ENCODE assay signal across 19 cellular contexts in genomic region chr2:240590681-240591111, GRCh38. TPM values are rescaled to one million over a fixed set of nuclear protein-coding genes. Genes with fewer than 3 reads are reported as not detected.
DNase-seq lines count a peak whose midpoint lies in the region; ATAC-seq, FAIRE-seq and TF ChIP-seq lines count a peak whose summit lies in the region.
"Had no signal": no experiment of that assay in that cellular context is flagged by ENCODE, and none has a peak within 500 bp of the region (broad histone marks: within the 10 kb centered on the region; RNA-seq: fewer than 3 reads in every experiment).

No MANE protein-coding gene starts in this region.

- no peaks in the 10 kb centered on the region for H3K9me2 ChIP-seq in GM23338 (ENCODE audit: insufficient read depth)

- H3K27ac ChIP-seq in kidney (ENCODE audit: low read depth in 2 of 2, low read length in 2 of 2) (no peak overlapping the region), thyroid gland (no peak overlapping the region), GM23338 (ENCODE audit: low read depth) (no peak overlapping the region)
- H3K27ac ChIP-seq: 22Rv1, BLaER1 had no signal

- H3K27me3 ChIP-seq in thyroid gland = no peaks in the 10 kb centered on the region
- H3K27me3 ChIP-seq in GM23338 (ENCODE audit: insufficient read depth) = no peaks in the 10 kb centered on the region
- H3K27me3 ChIP-seq: BLaER1, MG63 had no signal

- H3K36me3 ChIP-seq in kidney (ENCODE audit: control insufficient read depth in 1 of 2, insufficient read depth in 2 of 2, low read length in 2 of 2) (peaks cover 8 to 14% of the 10 kb centered on the region in 2 donors), thyroid gland (peaks cover 3 to 13% of the 10 kb centered on the region in 2 donors), GM23338 (ENCODE audit: insufficient read depth) (no peaks in the 10 kb centered on the region)

- no peak overlapping the region for H3K4me3 ChIP-seq in kidney (ENCODE audit: low read length in 2 of 2)
- no peak overlapping the region for H3K4me3 ChIP-seq in thyroid gland (replicated peaks in 1 of 3)
- no peak overlapping the region for H3K4me3 ChIP-seq in GM23338
- H3K4me3 ChIP-seq: BLaER1, MG63 had no signal

- TF ChIP-seq CTCF in kidney (IDR thresholded peaks at IDR 0.05; ENCODE audit: borderline replicate concordance, extremely low read depth, insufficient read depth) = no peak
- TF ChIP-seq CTCF in thyroid gland (IDR thresholded peaks at IDR 0.05) = no peak
- no peak for TF ChIP-seq CTCF in GM23338 (conservative IDR thresholded peaks at IDR 0.05; ENCODE audit: low read depth in 2 of 2)

- CTCF ChIA-PET in activated CD8-positive, alpha-beta memory T cell treated with anti-CD3 and anti-CD28 coated beads, Interleukin-2, amount 10 ng/mL, durations not matched to agents 7 days and 5 days (lab: Charles Lee) = no interaction called here

- intact Hi-C loops in kidney (cut with DNase I) = no loop called here
- intact Hi-C loops in sciatic nerve (cut with DNase I) = no loop called here
- intact Hi-C loops in thyroid gland (cut with DNase I) = loop anchor here (10.0 kb wide), 1 partner anchor 114 kb away; no protein-coding TSS in a partner anchor

- no peak for FAIRE-seq in kidney (lab: Jason Lieb, UNC)
- FAIRE-seq: H54 had no signal

- no peak overlapping the region for H2AFZ ChIP-seq in GM23338

- no peak for TF ChIP-seq POLR2A in thyroid gland (IDR thresholded peaks at IDR 0.05)

- H3K36me3 Mint-ChIP-seq in activated CD8-positive, alpha-beta memory T cell treated with anti-CD3 and anti-CD28 coated beads, Interleukin-2, amount 10 ng/mL, durations not matched to agents 7 days and 5 days = peaks cover 4% of the 10 kb centered on the region
- peaks cover 19% of the 10 kb centered on the region for H3K36me3 Mint-ChIP-seq in activated T-helper 17 cell treated with anti-CD3 and anti-CD28 coated beads, Interleukin-2, amount 50 U/mL, for 72 hours (ENCODE audit: low read depth)
- H3K36me3 Mint-ChIP-seq in GM23338 (ENCODE audit: low read depth) = peaks cover 3% of the 10 kb centered on the region; the same call in 2 of the 3 replicates

- peak overlapping the region in 1 of 2 donors; percentile 12 for H3K9ac ChIP-seq in kidney (ENCODE audit: low read length in 2 of 2)
- H3K9ac ChIP-seq: BLaER1 had no signal

- peaks cover 24% of the 10 kb centered on the region for H3K4me1 Mint-ChIP-seq in activated CD8-positive, alpha-beta memory T cell treated with anti-CD3 and anti-CD28 coated beads, Interleukin-2, amount 10 ng/mL, durations not matched to agents 7 days and 5 days
- peaks cover 21% of the 10 kb centered on the region for H3K4me1 Mint-ChIP-seq in activated T-helper 17 cell treated with anti-CD3 and anti-CD28 coated beads, Interleukin-2, amount 50 U/mL, for 72 hours
- peaks cover 22% of the 10 kb centered on the region for H3K4me1 Mint-ChIP-seq in GM23338

- no peaks in the 10 kb centered on the region for H3K9me3 Mint-ChIP-seq in activated CD8-positive, alpha-beta memory T cell treated with anti-CD3 and anti-CD28 coated beads, Interleukin-2, amount 10 ng/mL, durations not matched to agents 7 days and 5 days (ENCODE audit: low read depth)
- no peaks in the 10 kb centered on the region for H3K9me3 Mint-ChIP-seq in activated T-helper 17 cell treated with anti-CD3 and anti-CD28 coated beads, Interleukin-2, amount 50 U/mL, for 72 hours
- H3K9me3 Mint-ChIP-seq in GM23338 = no peaks in the 10 kb centered on the region
- H3K9me3 Mint-ChIP-seq: CD8-positive, alpha-beta memory T cell had no signal

- no peak for DNase-seq in activated CD8-positive, alpha-beta memory T cell treated with anti-CD3 and anti-CD28 coated beads, Interleukin-2, amount 10 ng/mL, durations not matched to agents 7 days and 5 days
- no peak for DNase-seq in activated CD8-positive, alpha-beta memory T cell treated with anti-CD3 and anti-CD28 coated beads, Interleukin-2, amount 50 U/mL, for 4 hours
- DNase-seq in kidney (peak; percentile 65), sciatic nerve (ENCODE audit: low spot score) (peak; percentile 57), thyroid gland (no peak), occipital lobe (lab: John Stamatoyannopoulos, UW) (no peak), GM23338 (ENCODE audit: low spot score) (no peak)
- DNase-seq: MG63, NCI-H1092 treated with DMSO at 0.1 percent for 48 hours, NCI-H1694, NCI-H446, NCI-H748 treated with DMSO at 0.1 percent for 48 hours, SIG-M5 had no signal

- H3K27ac Mint-ChIP-seq in activated CD8-positive, alpha-beta memory T cell treated with anti-CD3 and anti-CD28 coated beads, Interleukin-2, amount 10 ng/mL, durations not matched to agents 7 days and 5 days = peak overlapping the region; percentile 28
- H3K27ac Mint-ChIP-seq in activated T-helper 17 cell treated with anti-CD3 and anti-CD28 coated beads, Interleukin-2, amount 50 U/mL, for 72 hours = peak overlapping the region; percentile 63
- no peak overlapping the region for H3K27ac Mint-ChIP-seq in GM23338
- H3K27ac Mint-ChIP-seq: CD8-positive, alpha-beta memory T cell had no signal

- H4K20me1 ChIP-seq in GM23338 (replicated peaks; ENCODE audit: insufficient read depth) = peaks cover 18% of the 10 kb centered on the region

- H3K4me3 Mint-ChIP-seq in activated CD8-positive, alpha-beta memory T cell treated with anti-CD3 and anti-CD28 coated beads, Interleukin-2, amount 10 ng/mL, durations not matched to agents 7 days and 5 days = no peak overlapping the region
- no peak overlapping the region for H3K4me3 Mint-ChIP-seq in activated T-helper 17 cell treated with anti-CD3 and anti-CD28 coated beads, Interleukin-2, amount 50 U/mL, for 72 hours
- no peak overlapping the region for H3K4me3 Mint-ChIP-seq in GM23338

- H3K27me3 Mint-ChIP-seq in activated CD8-positive, alpha-beta memory T cell treated with anti-CD3 and anti-CD28 coated beads, Interleukin-2, amount 10 ng/mL, durations not matched to agents 7 days and 5 days = no peaks in the 10 kb centered on the region
- H3K27me3 Mint-ChIP-seq in activated T-helper 17 cell treated with anti-CD3 and anti-CD28 coated beads, Interleukin-2, amount 50 U/mL, for 72 hours = no peaks in the 10 kb centered on the region
- peaks cover 15% of the 10 kb centered on the region for H3K27me3 Mint-ChIP-seq in GM23338 (ENCODE audit: insufficient read depth, low read depth, poor library complexity)

- peaks cover 54% of the 10 kb centered on the region for H3K79me2 ChIP-seq in GM23338 (replicated peaks; ENCODE audit: insufficient read depth)

- WGBS in thyroid gland, 2 donors = 93 to 99% methylated on average over 4 to 13 of the region's 21 CpGs

- H3K9me3 ChIP-seq in kidney (ENCODE audit: control insufficient read depth in 1 of 2, low read length in 2 of 2) (no peaks in the 10 kb centered on the region), thyroid gland (no peaks in the 10 kb centered on the region)
- H3K9me3 ChIP-seq: BLaER1, MG63 had no signal

- H3F3A ChIP-seq in GM23338 (replicated peaks; ENCODE audit: low read depth) = no peaks in the 10 kb centered on the region

- ATAC-seq in activated CD8-positive, alpha-beta memory T cell treated with anti-CD3 and anti-CD28 coated beads, Interleukin-2, amount 10 ng/mL, durations not matched to agents 7 days and 5 days = no peak
- ATAC-seq in activated T-helper 17 cell treated with anti-CD3 and anti-CD28 coated beads, Interleukin-2, amount 50 U/mL, for 72 hours (replicated peaks) = no peak
- ATAC-seq in sciatic nerve (no peak), GM23338 (no peak)
- ATAC-seq: Panc1 had no signal

- H3K4me1 ChIP-seq in kidney (ENCODE audit: control insufficient read depth in 1 of 2, insufficient read depth in 1 of 2, low read depth in 1 of 2, low read length in 2 of 2) (peaks cover 12 to 15% of the 10 kb centered on the region in 2 donors), thyroid gland (peaks cover 11 to 15% of the 10 kb centered on the region in 2 donors), GM23338 (ENCODE audit: insufficient read depth) (peaks cover 10% of the 10 kb centered on the region)

- no peak overlapping the region for H3K4me2 ChIP-seq in GM23338
- H3K4me2 ChIP-seq: BLaER1 had no signal

RNA-seq across cellular contexts. Expression of gene CAPN10, which starts 4.2 kb away (rescaled TPM):
- 10 to 100 TPM; 54.0 to 75.8 TPM for total RNA-seq in activated CD8-positive, alpha-beta memory T cell treated with anti-CD3 and anti-CD28 coated beads, Interleukin-2, amount 10 ng/mL, durations not matched to agents 7 days and 5 days
- 10 to 100 TPM; 28.6 to 42.3 TPM for total RNA-seq in activated T-helper 17 cell treated with anti-CD3 and anti-CD28 coated beads, Interleukin-2, amount 50 U/mL, for 72 hours
- 50.9 TPM for total RNA-seq in kidney
- polyA plus RNA-seq in kidney (ENCODE audit: insufficient read depth, low read depth, low replicate concordance) = 26.3 TPM
- 37.2 TPM for total RNA-seq in sciatic nerve
- 10 to 100 TPM; 19.3 to 25.3 (median 21.7) TPM for total RNA-seq in thyroid gland
- total RNA-seq in occipital lobe = 27.1 TPM
- 47.0 and 59.8 TPM in 2 replicates for total RNA-seq in GM23338 (2014; rRNA removed; shearing (Covaris generic))
- 30.2 and 31.7 TPM in 2 replicates for polyA plus RNA-seq in GM23338 (2016; fragmentation: Nextera tagmentation; extraction: Ambion mirVana)

RNA-seq across cellular contexts. Expression of gene RNPEPL1, which starts 22.4 kb away (rescaled TPM):
- 100 to 1,000 TPM; 101 to 152 TPM for total RNA-seq in activated CD8-positive, alpha-beta memory T cell treated with anti-CD3 and anti-CD28 coated beads, Interleukin-2, amount 10 ng/mL, durations not matched to agents 7 days and 5 days
- total RNA-seq in activated T-helper 17 cell treated with anti-CD3 and anti-CD28 coated beads, Interleukin-2, amount 50 U/mL, for 72 hours = 10 to 100 TPM; 27.2 to 52.7 TPM
- total RNA-seq in kidney (77.4 TPM), sciatic nerve (38.8 TPM), thyroid gland (10 to 100 TPM; 20.0 to 45.5 (median 37.3) TPM), occipital lobe (4.4 TPM)
- polyA plus RNA-seq in kidney (ENCODE audit: insufficient read depth, low read depth, low replicate concordance) (65.4 TPM), GM23338 (2016; fragmentation: Nextera tagmentation; extraction: Ambion mirVana) (5.5 and 6.0 TPM in 2 replicates)
- 21.0 and 28.4 TPM in 2 replicates for total RNA-seq in GM23338 (2014; rRNA removed; shearing (Covaris generic))

RNA-seq across cellular contexts. Expression of gene DUSP28, which starts 30.5 kb away (rescaled TPM):
- 10 to 100 TPM; 10.0 to 10.1 TPM for total RNA-seq in activated CD8-positive, alpha-beta memory T cell treated with anti-CD3 and anti-CD28 coated beads, Interleukin-2, amount 10 ng/mL, durations not matched to agents 7 days and 5 days
- total RNA-seq in activated T-helper 17 cell treated with anti-CD3 and anti-CD28 coated beads, Interleukin-2, amount 50 U/mL, for 72 hours = 1 to 10 TPM; 3.6 to 8.3 TPM
- total RNA-seq in kidney = 7.0 TPM
- 5.9 TPM for polyA plus RNA-seq in kidney (ENCODE audit: insufficient read depth, low read depth, low replicate concordance)
- total RNA-seq in sciatic nerve = 4.5 TPM
- total RNA-seq in thyroid gland = 10 to 100 TPM in 1 of 4 donors, 1 to 10 TPM in 3; 6.6 to 12.5 (median 9.2) TPM
- total RNA-seq in occipital lobe = 8.9 TPM
- 1.0 and 2.7 TPM in 2 replicates for total RNA-seq in GM23338 (2014; rRNA removed; shearing (Covaris generic))
- 4.3 and 4.8 TPM in 2 replicates for polyA plus RNA-seq in GM23338 (2016; fragmentation: Nextera tagmentation; extraction: Ambion mirVana)

RNA-seq across cellular contexts. Expression of gene ANKMY1, which starts 32.9 kb away (rescaled TPM):
- total RNA-seq in activated CD8-positive, alpha-beta memory T cell treated with anti-CD3 and anti-CD28 coated beads, Interleukin-2, amount 10 ng/mL, durations not matched to agents 7 days and 5 days = 10 to 100 TPM; 21.3 to 33.5 TPM
- 10 to 100 TPM; 14.5 to 28.8 TPM for total RNA-seq in activated T-helper 17 cell treated with anti-CD3 and anti-CD28 coated beads, Interleukin-2, amount 50 U/mL, for 72 hours
- 22.1 TPM for total RNA-seq in kidney
- polyA plus RNA-seq in kidney (ENCODE audit: insufficient read depth, low read depth, low replicate concordance) = 3.0 TPM
- 30.7 TPM for total RNA-seq in sciatic nerve
- 10 to 100 TPM; 17.4 to 24.7 (median 21.0) TPM for total RNA-seq in thyroid gland
- total RNA-seq in occipital lobe = 5.6 TPM
- 8.9 and 9.0 TPM in 2 replicates for total RNA-seq in GM23338 (2014; rRNA removed; shearing (Covaris generic))
- 2.3 TPM in 2 replicates for polyA plus RNA-seq in GM23338 (2016; fragmentation: Nextera tagmentation; extraction: Ambion mirVana)

RNA-seq across cellular contexts. Expression of gene GPR35, which starts 34.6 kb away (rescaled TPM):
- total RNA-seq in activated CD8-positive, alpha-beta memory T cell treated with anti-CD3 and anti-CD28 coated beads, Interleukin-2, amount 10 ng/mL, durations not matched to agents 7 days and 5 days = 10 to 100 TPM; 14.4 to 35.4 TPM
- total RNA-seq in activated T-helper 17 cell treated with anti-CD3 and anti-CD28 coated beads, Interleukin-2, amount 50 U/mL, for 72 hours = 1 to 10 TPM; 2.0 to 4.4 TPM
- total RNA-seq in kidney (6.7 TPM), sciatic nerve (3.2 TPM), thyroid gland (1 to 10 TPM in 2 of 4 donors, under 1 TPM in 2; 0.29 to 1.7 (median 1.0) TPM), occipital lobe (0.31 TPM)
- polyA plus RNA-seq in kidney (ENCODE audit: insufficient read depth, low read depth, low replicate concordance) (1.7 TPM), GM23338 (2016; fragmentation: Nextera tagmentation; extraction: Ambion mirVana) (0.21 TPM in 1 of 2 replicates, not detected in the other)
- 0.39 TPM in 1 of 2 replicates, not detected in the other for total RNA-seq in GM23338 (2014; rRNA removed; shearing (Covaris generic))

Comparison
In these comparisons a context has a peak if more than half of its experiments do, and no peak if none do; other contexts are left out.
1. DNase-seq: peak in kidney (single experiment) and sciatic nerve (single experiment); none in activated CD8-positive, alpha-beta memory T cell treated with anti-CD3 and anti-CD28 coated beads, Interleukin-2, amount 10 ng/mL, durations not matched to agents 7 days and 5 days (single experiment), activated CD8-positive, alpha-beta memory T cell treated with anti-CD3 and anti-CD28 coated beads, Interleukin-2, amount 50 U/mL, for 4 hours (single experiment), thyroid gland (0 of 2), occipital lobe (single experiment) and GM23338 (single experiment).